ENCODE assay signal across 36 cellular contexts in genomic region chr21:14275806-14276205, GRCh38. TPM values are rescaled to one million over a fixed set of nuclear protein-coding genes. Genes with fewer than 3 reads are reported as not detected.
"Had no signal": no experiment of that assay in that cellular context is flagged by ENCODE, and none has a peak within 500 bp of the region (broad histone marks: within the 10 kb centered on the region; RNA-seq: fewer than 3 reads in every experiment).

No MANE protein-coding gene starts in this region.

- H3K27ac Mint-ChIP-seq: activated CD4-positive, alpha-beta memory T cell treated with anti-CD3 and anti-CD28 coated beads for 36 hours; activated CD4-positive, alpha-beta T cell treated with anti-CD3 and anti-CD28 coated beads for 36 hours; activated CD4-positive, alpha-beta T cell treated with anti-CD3 and anti-CD28 coated beads, Interleukin-2, amount 10 ng/mL, durations not matched to agents 24 days and 14 days; activated CD8-positive, alpha-beta memory T cell treated with anti-CD3 and anti-CD28 coated beads, Interleukin-2, amount 10 ng/mL, durations not matched to agents 7 days and 5 days; activated CD8-positive, alpha-beta T cell treated with anti-CD3 and anti-CD28 coated beads, Interleukin-2, amount 10 ng/mL, durations not matched to agents 7 days and 5 days; activated naive CD4-positive, alpha-beta T cell treated with anti-CD3 and anti-CD28 coated beads for 36 hours; activated naive CD4-positive, alpha-beta T cell treated with anti-CD3 and anti-CD28 coated beads, Interleukin-2, amount 50 U/mL, for 24 hours; activated naive CD8-positive, alpha-beta T cell treated with anti-CD3 and anti-CD28 coated beads for 36 hours; activated naive CD8-positive, alpha-beta T cell treated with anti-CD3 and anti-CD28 coated beads, Interleukin-2, amount 50 U/mL, for 24 hours; activated T-helper 1 cell treated with anti-CD3 and anti-CD28 coated beads, Interleukin-12 subunit alpha, Interleukin-12 subunit beta, Interleukin-2, Interleukin-4 antibody, amounts not matched to agents 30 ng/mL and 10 ng/mL and 1 ng/mL, durations not matched to agents 14 hours and 24 hours and 36 hours; activated T-helper 2 cell treated with anti-CD3 and anti-CD28 coated beads, Interferon-gamma antibody, Interleukin-2, Interleukin-4, amounts not matched to agents 10 μg/mL and 5 μg/mL and 100 μg/mL, durations not matched to agents 14 hours and 24 hours and 36 hours; brain; T-helper 17 cell; T-helper 2 cell treated with Interferon-gamma antibody and Interleukin-4, amounts not matched to agents 5 μg/mL and 100 μg/mL, for 36 hours had no signal

- DNase-seq: activated CD4-positive, alpha-beta memory T cell treated with anti-CD3 and anti-CD28 coated beads for 36 hours; activated CD4-positive, alpha-beta T cell treated with anti-CD3 and anti-CD28 coated beads for 36 hours; activated CD4-positive, alpha-beta T cell treated with anti-CD3 and anti-CD28 coated beads, Interleukin-2, amount 10 ng/mL, durations not matched to agents 24 days and 14 days; activated CD4-positive, CD25-positive, alpha-beta regulatory T cell; activated CD4-positive, CD25-positive, alpha-beta regulatory T cell treated with anti-CD3 and anti-CD28 coated beads, Interleukin-2, amount 50 U/mL, for 72 hours; activated CD8-positive, alpha-beta memory T cell treated with anti-CD3 and anti-CD28 coated beads, Interleukin-2, amount 10 ng/mL, durations not matched to agents 7 days and 5 days; activated CD8-positive, alpha-beta memory T cell treated with anti-CD3 and anti-CD28 coated beads, Interleukin-2, amount 50 U/mL, for 4 hours; activated CD8-positive, alpha-beta T cell treated with anti-CD3 and anti-CD28 coated beads, Interleukin-2, amount 10 ng/mL, durations not matched to agents 7 days and 5 days; activated effector memory CD4-positive, alpha-beta T cell treated with anti-CD3 and anti-CD28 coated beads, Interleukin-2, amount 50 U/mL, for 16 hours; activated naive CD4-positive, alpha-beta T cell treated with anti-CD3 and anti-CD28 coated beads for 36 hours; activated naive CD8-positive, alpha-beta T cell treated with anti-CD3 and anti-CD28 coated beads for 36 hours; activated naive CD8-positive, alpha-beta T cell treated with anti-CD3 and anti-CD28 coated beads, Interleukin-2, amount 50 U/mL, for 24 hours; activated T-cell treated with anti-CD3 and anti-CD28 coated beads, Interleukin-2, amount 50 U/mL, for 1 hour; activated T-cell treated with anti-CD3 and anti-CD28 coated beads, Interleukin-2, amount 50 U/mL, for 48 hours; central memory CD4-positive, alpha-beta T cell; cerebellar nuclear complex; colonic mucosa; effector CD8-positive, alpha-beta T cell; esophagus squamous epithelium; foreskin melanocyte; T-helper 1 cell; T-helper 17 cell; T1000 had no signal

- H3K9me3 Mint-ChIP-seq: activated CD4-positive, alpha-beta memory T cell treated with anti-CD3 and anti-CD28 coated beads for 36 hours; activated CD4-positive, alpha-beta T cell treated with anti-CD3 and anti-CD28 coated beads, Interleukin-2, amount 10 ng/mL, durations not matched to agents 24 days and 14 days; activated naive CD4-positive, alpha-beta T cell treated with anti-CD3 and anti-CD28 coated beads for 36 hours; activated naive CD4-positive, alpha-beta T cell treated with anti-CD3 and anti-CD28 coated beads, Interleukin-2, amount 50 U/mL, for 24 hours; activated naive CD8-positive, alpha-beta T cell treated with anti-CD3 and anti-CD28 coated beads for 36 hours; activated naive CD8-positive, alpha-beta T cell treated with anti-CD3 and anti-CD28 coated beads, Interleukin-2, amount 50 U/mL, for 24 hours; activated T-helper 1 cell treated with anti-CD3 and anti-CD28 coated beads, Interleukin-12 subunit alpha, Interleukin-12 subunit beta, Interleukin-2, Interleukin-4 antibody, amounts not matched to agents 30 ng/mL and 10 ng/mL and 1 ng/mL, durations not matched to agents 14 hours and 24 hours and 36 hours; activated T-helper 2 cell treated with anti-CD3 and anti-CD28 coated beads, Interferon-gamma antibody, Interleukin-2, Interleukin-4, amounts not matched to agents 10 μg/mL and 5 μg/mL and 100 μg/mL, durations not matched to agents 14 hours and 24 hours and 36 hours; T-helper 2 cell treated with Interferon-gamma antibody and Interleukin-4, amounts not matched to agents 5 μg/mL and 100 μg/mL, for 36 hours had no signal

- H3K4me3 ChIP-seq: ascending aorta, breast epithelium, cardiac muscle cell, colonic mucosa, esophagus squamous epithelium, gastroesophageal sphincter had no signal

- H3K36me3 ChIP-seq: ascending aorta, breast epithelium, cardiac muscle cell, colonic mucosa, esophagus squamous epithelium, gastroesophageal sphincter had no signal

- H3K4me1 ChIP-seq: ascending aorta, breast epithelium, colonic mucosa, esophagus squamous epithelium, gastroesophageal sphincter had no signal

- H3K27me3 ChIP-seq: ascending aorta, breast epithelium, colonic mucosa had no signal

- H3K36me3 Mint-ChIP-seq: activated CD4-positive, alpha-beta memory T cell treated with anti-CD3 and anti-CD28 coated beads for 36 hours; activated CD8-positive, alpha-beta memory T cell treated with anti-CD3 and anti-CD28 coated beads, Interleukin-2, amount 10 ng/mL, durations not matched to agents 7 days and 5 days; activated naive CD4-positive, alpha-beta T cell treated with anti-CD3 and anti-CD28 coated beads, Interleukin-2, amount 50 U/mL, for 24 hours; activated naive CD8-positive, alpha-beta T cell treated with anti-CD3 and anti-CD28 coated beads for 36 hours; brain had no signal

- H3K9me3 ChIP-seq: ascending aorta, breast epithelium, colonic mucosa, esophagus squamous epithelium, gastroesophageal sphincter had no signal

- H3K27ac ChIP-seq: ascending aorta, breast epithelium, cardiac muscle cell, colonic mucosa, epithelial cell of prostate, esophagus squamous epithelium, gastroesophageal sphincter had no signal

- H3K4me3 Mint-ChIP-seq: activated CD4-positive, alpha-beta memory T cell treated with anti-CD3 and anti-CD28 coated beads for 36 hours; activated CD4-positive, alpha-beta T cell treated with anti-CD3 and anti-CD28 coated beads for 36 hours; activated CD4-positive, alpha-beta T cell treated with anti-CD3 and anti-CD28 coated beads, Interleukin-2, amount 10 ng/mL, durations not matched to agents 24 days and 14 days; activated CD8-positive, alpha-beta memory T cell treated with anti-CD3 and anti-CD28 coated beads, Interleukin-2, amount 10 ng/mL, durations not matched to agents 7 days and 5 days; activated CD8-positive, alpha-beta T cell treated with anti-CD3 and anti-CD28 coated beads, Interleukin-2, amount 10 ng/mL, durations not matched to agents 7 days and 5 days; activated naive CD4-positive, alpha-beta T cell treated with anti-CD3 and anti-CD28 coated beads for 36 hours; activated naive CD4-positive, alpha-beta T cell treated with anti-CD3 and anti-CD28 coated beads, Interleukin-2, amount 50 U/mL, for 24 hours; activated naive CD8-positive, alpha-beta T cell treated with anti-CD3 and anti-CD28 coated beads for 36 hours; activated naive CD8-positive, alpha-beta T cell treated with anti-CD3 and anti-CD28 coated beads, Interleukin-2, amount 50 U/mL, for 24 hours; activated T-helper 1 cell treated with anti-CD3 and anti-CD28 coated beads, Interleukin-12 subunit alpha, Interleukin-12 subunit beta, Interleukin-2, Interleukin-4 antibody, amounts not matched to agents 30 ng/mL and 10 ng/mL and 1 ng/mL, durations not matched to agents 14 hours and 24 hours and 36 hours; brain; T-helper 17 cell; T-helper 2 cell treated with Interferon-gamma antibody and Interleukin-4, amounts not matched to agents 5 μg/mL and 100 μg/mL, for 36 hours had no signal

- H3K4me1 Mint-ChIP-seq: activated CD4-positive, alpha-beta T cell treated with anti-CD3 and anti-CD28 coated beads, Interleukin-2, amount 10 ng/mL, durations not matched to agents 24 days and 14 days; activated CD8-positive, alpha-beta memory T cell treated with anti-CD3 and anti-CD28 coated beads, Interleukin-2, amount 10 ng/mL, durations not matched to agents 7 days and 5 days; activated naive CD8-positive, alpha-beta T cell treated with anti-CD3 and anti-CD28 coated beads for 36 hours; activated naive CD8-positive, alpha-beta T cell treated with anti-CD3 and anti-CD28 coated beads, Interleukin-2, amount 50 U/mL, for 24 hours had no signal

RNA-seq across cellular contexts. Expression of gene RBM11, which starts 59.8 kb away (rescaled TPM):
- total RNA-seq: ascending aorta, dermis microvascular lymphatic vessel endothelial cell, endothelial cell of umbilical vein, glomerular endothelial cell had no signal
- polyA plus RNA-seq: endothelial cell of umbilical vein had no signal
